ENCODE assay signal across 1 cellular context in the genomic region with DNA sequence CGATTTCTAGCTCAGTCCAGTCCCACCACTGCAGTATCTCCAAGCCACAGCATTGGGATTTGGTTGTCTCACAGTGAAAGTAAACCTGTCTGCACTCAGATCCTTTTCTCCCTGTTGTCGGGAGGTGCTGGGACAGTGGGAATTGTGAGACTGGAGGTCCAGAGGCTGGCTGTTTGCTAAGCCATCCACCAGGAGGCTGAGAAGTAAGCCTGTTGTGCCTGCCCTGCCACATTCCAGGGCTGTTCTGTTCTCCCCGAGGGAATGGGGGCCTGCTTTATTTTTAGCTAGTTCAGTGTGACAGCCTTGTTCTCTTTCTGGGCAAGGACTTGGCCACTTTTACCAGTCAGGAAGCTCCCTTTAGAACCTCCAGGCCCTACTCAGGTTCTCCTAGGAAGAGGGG.
TF ChIP-seq lines count a peak whose summit lies in the region.

No MANE protein-coding gene starts in this region.

TF ChIP-seq in GM23338, 12 proteins besides CTCF, POLR2A, EP300 and RAD21 (continued from another document):
- TF ChIP-seq, protein P1, sequence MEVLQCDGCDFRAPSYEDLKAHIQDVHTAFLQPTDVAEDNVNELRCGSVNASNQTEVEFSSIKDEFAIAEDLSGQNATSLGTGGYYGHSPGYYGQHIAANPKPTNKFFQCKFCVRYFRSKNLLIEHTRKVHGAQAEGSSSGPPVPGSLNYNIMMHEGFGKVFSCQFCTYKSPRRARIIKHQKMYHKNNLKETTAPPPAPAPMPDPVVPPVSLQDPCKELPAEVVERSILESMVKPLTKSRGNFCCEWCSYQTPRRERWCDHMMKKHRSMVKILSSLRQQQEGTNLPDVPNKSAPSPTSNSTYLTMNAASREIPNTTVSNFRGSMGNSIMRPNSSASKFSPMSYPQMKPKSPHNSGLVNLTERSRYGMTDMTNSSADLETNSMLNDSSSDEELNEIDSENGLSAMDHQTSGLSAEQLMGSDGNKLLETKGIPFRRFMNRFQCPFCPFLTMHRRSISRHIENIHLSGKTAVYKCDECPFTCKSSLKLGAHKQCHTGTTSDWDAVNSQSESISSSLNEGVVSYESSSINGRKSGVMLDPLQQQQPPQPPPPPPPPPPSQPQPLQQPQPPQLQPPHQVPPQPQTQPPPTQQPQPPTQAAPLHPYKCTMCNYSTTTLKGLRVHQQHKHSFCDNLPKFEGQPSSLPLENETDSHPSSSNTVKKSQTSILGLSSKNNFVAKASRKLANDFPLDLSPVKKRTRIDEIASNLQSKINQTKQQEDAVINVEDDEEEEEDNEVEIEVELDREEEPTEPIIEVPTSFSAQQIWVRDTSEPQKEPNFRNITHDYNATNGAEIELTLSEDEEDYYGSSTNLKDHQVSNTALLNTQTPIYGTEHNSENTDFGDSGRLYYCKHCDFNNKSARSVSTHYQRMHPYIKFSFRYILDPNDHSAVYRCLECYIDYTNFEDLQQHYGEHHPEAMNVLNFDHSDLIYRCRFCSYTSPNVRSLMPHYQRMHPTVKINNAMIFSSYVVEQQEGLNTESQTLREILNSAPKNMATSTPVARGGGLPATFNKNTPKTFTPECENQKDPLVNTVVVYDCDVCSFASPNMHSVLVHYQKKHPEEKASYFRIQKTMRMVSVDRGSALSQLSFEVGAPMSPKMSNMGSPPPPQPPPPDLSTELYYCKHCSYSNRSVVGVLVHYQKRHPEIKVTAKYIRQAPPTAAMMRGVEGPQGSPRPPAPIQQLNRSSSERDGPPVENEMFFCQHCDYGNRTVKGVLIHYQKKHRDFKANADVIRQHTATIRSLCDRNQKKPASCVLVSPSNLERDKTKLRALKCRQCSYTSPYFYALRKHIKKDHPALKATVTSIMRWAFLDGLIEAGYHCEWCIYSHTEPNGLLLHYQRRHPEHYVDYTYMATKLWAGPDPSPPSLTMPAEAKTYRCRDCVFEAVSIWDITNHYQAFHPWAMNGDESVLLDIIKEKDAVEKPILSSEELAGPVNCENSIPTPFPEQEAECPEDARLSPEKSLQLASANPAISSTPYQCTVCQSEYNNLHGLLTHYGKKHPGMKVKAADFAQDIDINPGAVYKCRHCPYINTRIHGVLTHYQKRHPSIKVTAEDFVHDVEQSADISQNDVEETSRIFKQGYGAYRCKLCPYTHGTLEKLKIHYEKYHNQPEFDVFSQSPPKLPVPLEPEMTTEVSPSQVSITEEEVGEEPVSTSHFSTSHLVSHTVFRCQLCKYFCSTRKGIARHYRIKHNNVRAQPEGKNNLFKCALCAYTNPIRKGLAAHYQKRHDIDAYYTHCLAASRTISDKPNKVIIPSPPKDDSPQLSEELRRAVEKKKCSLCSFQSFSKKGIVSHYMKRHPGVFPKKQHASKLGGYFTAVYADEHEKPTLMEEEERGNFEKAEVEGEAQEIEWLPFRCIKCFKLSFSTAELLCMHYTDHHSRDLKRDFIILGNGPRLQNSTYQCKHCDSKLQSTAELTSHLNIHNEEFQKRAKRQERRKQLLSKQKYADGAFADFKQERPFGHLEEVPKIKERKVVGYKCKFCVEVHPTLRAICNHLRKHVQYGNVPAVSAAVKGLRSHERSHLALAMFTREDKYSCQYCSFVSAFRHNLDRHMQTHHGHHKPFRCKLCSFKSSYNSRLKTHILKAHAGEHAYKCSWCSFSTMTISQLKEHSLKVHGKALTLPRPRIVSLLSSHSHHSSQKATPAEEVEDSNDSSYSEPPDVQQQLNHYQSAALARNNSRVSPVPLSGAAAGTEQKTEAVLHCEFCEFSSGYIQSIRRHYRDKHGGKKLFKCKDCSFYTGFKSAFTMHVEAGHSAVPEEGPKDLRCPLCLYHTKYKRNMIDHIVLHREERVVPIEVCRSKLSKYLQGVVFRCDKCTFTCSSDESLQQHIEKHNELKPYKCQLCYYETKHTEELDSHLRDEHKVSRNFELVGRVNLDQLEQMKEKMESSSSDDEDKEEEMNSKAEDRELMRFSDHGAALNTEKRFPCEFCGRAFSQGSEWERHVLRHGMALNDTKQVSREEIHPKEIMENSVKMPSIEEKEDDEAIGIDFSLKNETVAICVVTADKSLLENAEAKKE (CRISPR knock-in tag; IDR thresholded peaks at IDR 0.05), result no peak
- TF ChIP-seq EZH2phosphoT487 (IDR thresholded peaks at IDR 0.05; ENCODE audit: unreplicated experiment) (no peak), CREB1 (CRISPR knock-in tag; IDR thresholded peaks at IDR 0.05; ENCODE audit: low read depth) (no peak), JUNB (IDR thresholded peaks at IDR 0.05; ENCODE audit: unreplicated experiment) (no peak), ZNF114 (CRISPR knock-in tag; IDR thresholded peaks at IDR 0.05) (no peak), POLR2AphosphoS5 (IDR thresholded peaks at IDR 0.05; ENCODE audit: low read depth) (no peak), EZH2 (IDR thresholded peaks at IDR 0.05; ENCODE audit: low read depth, unreplicated experiment) (no peak), NANOG (IDR thresholded peaks at IDR 0.05; ENCODE audit: borderline replicate concordance) (no peak), STAT1 (IDR thresholded peaks at IDR 0.05; ENCODE audit: unreplicated experiment) (no peak)
- TF ChIP-seq, protein P2, sequence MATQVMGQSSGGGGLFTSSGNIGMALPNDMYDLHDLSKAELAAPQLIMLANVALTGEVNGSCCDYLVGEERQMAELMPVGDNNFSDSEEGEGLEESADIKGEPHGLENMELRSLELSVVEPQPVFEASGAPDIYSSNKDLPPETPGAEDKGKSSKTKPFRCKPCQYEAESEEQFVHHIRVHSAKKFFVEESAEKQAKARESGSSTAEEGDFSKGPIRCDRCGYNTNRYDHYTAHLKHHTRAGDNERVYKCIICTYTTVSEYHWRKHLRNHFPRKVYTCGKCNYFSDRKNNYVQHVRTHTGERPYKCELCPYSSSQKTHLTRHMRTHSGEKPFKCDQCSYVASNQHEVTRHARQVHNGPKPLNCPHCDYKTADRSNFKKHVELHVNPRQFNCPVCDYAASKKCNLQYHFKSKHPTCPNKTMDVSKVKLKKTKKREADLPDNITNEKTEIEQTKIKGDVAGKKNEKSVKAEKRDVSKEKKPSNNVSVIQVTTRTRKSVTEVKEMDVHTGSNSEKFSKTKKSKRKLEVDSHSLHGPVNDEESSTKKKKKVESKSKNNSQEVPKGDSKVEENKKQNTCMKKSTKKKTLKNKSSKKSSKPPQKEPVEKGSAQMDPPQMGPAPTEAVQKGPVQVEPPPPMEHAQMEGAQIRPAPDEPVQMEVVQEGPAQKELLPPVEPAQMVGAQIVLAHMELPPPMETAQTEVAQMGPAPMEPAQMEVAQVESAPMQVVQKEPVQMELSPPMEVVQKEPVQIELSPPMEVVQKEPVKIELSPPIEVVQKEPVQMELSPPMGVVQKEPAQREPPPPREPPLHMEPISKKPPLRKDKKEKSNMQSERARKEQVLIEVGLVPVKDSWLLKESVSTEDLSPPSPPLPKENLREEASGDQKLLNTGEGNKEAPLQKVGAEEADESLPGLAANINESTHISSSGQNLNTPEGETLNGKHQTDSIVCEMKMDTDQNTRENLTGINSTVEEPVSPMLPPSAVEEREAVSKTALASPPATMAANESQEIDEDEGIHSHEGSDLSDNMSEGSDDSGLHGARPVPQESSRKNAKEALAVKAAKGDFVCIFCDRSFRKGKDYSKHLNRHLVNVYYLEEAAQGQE (IDR thresholded peaks at IDR 0.05; ENCODE audit: unreplicated experiment), result no peak
TF ChIP-seq in GM23338: peak in this region for 0.
